Comparison of ENCODE assay signal across 1 cellular context in genomic region chr14:103099733-103100280, GRCh38.
TF ChIP-seq lines count a peak whose summit lies in the region.

No MANE protein-coding gene starts in this region.

TF ChIP-seq in H1, 55 proteins besides CTCF, POLR2A, EP300 and RAD21:
- TF ChIP-seq KDM4A (IDR thresholded peaks at IDR 0.05; ENCODE audit: low read depth, low read length, severe bottlenecking) (no peak), TAF1 (IDR thresholded peaks at IDR 0.05; ENCODE audit: low read depth, low read length) (no peak), ATF2 (IDR thresholded peaks at IDR 0.05; ENCODE audit: low read length) (no peak)
TF ChIP-seq in H1: peak in this region for 0.
